Comparison of ENCODE assay signal across 19 cellular contexts in the genomic region with DNA sequence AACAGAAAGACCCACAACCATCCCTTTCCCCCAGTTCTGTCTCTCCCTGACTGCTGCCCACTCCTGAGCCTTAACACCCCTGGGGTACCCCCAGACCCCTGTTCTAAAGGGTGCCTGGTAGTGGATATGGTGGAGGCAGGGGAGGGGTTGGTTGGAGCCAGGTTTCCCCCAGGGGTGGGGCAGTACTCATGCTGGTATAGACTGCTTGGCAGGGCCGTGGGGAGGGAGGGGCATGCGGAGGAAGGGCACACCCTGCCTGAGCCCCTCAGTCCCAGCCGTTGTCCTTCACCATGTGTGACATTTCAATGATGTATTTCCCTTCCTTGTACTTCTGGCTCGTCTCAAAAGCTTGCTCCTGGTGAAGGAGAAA. TPM values are rescaled to one million over a fixed set of nuclear protein-coding genes. Genes with fewer than 3 reads are reported as not detected.
A peak's percentile ranks its signal among the peaks of the same experiment; 100 is the strongest.
DNase-seq lines count a peak whose midpoint lies in the region; ATAC-seq, FAIRE-seq and TF ChIP-seq lines count a peak whose summit lies in the region.
"Had no signal": no experiment of that assay in that cellular context is flagged by ENCODE, and none has a peak within 500 bp of the region (broad histone marks: within the 10 kb centered on the region; RNA-seq: fewer than 3 reads in every experiment).

No MANE protein-coding gene starts in this region.

- peaks cover 75% of the 10 kb centered on the region for H3K4me1 Mint-ChIP-seq in dendritic cell treated with granulocyte-macrophage colony-stimulating factor and Interleukin-4, amounts not matched to agents 40 ng/mL and 50 ng/mL, for 4 days (ENCODE audit: low read depth)

- no peak overlapping the region for H3K27ac ChIP-seq in HCT116 (ENCODE audit: low read depth, low read length)
- no peak overlapping the region for H3K27ac ChIP-seq in iPS-18a (ENCODE audit: low read length)
- H3K27ac ChIP-seq in spleen = peak overlapping the region in 5 of 8 donors; percentile 14 to 57 (median 40)
- no peak overlapping the region for H3K27ac ChIP-seq in small intestine (ENCODE audit: low read depth in 1 of 2, low read length in 1 of 2)
- H3K27ac ChIP-seq: brain microvascular endothelial cell, neutrophil had no signal

- H3K4me3 Mint-ChIP-seq in dendritic cell treated with granulocyte-macrophage colony-stimulating factor and Interleukin-4, amounts not matched to agents 40 ng/mL and 50 ng/mL, for 4 days = no peak overlapping the region
- H3K4me3 Mint-ChIP-seq: activated naive CD4-positive, alpha-beta T cell treated with anti-CD3 and anti-CD28 coated beads, Interleukin-2, amount 10 ng/mL, durations not matched to agents 7 days and 5 days; stimulated activated naive CD8-positive, alpha-beta T cell treated with anti-CD3 and anti-CD28 coated beads, Interleukin-15, amount 100 ng/mL, for 72 hours had no signal

- ATAC-seq in HCT116 (no peak), GM21528 (IDR thresholded peaks at IDR 0.05; ENCODE audit: low FRiP score, unreplicated experiment) (no peak), HG02623 (IDR thresholded peaks at IDR 0.05; ENCODE audit: unreplicated experiment) (no peak)
- ATAC-seq: PC-3 had no signal

- no peaks in the 10 kb centered on the region for H3K9me3 Mint-ChIP-seq in dendritic cell treated with granulocyte-macrophage colony-stimulating factor and Interleukin-4, amounts not matched to agents 40 ng/mL and 50 ng/mL, for 4 days
- H3K9me3 Mint-ChIP-seq: activated naive CD4-positive, alpha-beta T cell treated with anti-CD3 and anti-CD28 coated beads, Interleukin-2, amount 10 ng/mL, durations not matched to agents 7 days and 5 days; stimulated activated naive CD8-positive, alpha-beta T cell treated with anti-CD3 and anti-CD28 coated beads, Interleukin-15, amount 100 ng/mL, for 72 hours had no signal

- peaks cover 0 to 25% of the 10 kb centered on the region in 2 experiments; a peak in 3 of 4 replicates for H3K4me1 ChIP-seq in HCT116 (ENCODE audit: control insufficient read depth in 1 of 2, insufficient read depth in 2 of 2, low read length in 2 of 2)
- H3K4me1 ChIP-seq in iPS-18a (ENCODE audit: control insufficient read depth, low read depth, low read length) = peaks cover 65% of the 10 kb centered on the region
- peaks cover 19 to 76% (median 52%) of the 10 kb centered on the region in 6 donors for H3K4me1 ChIP-seq in spleen
- H3K4me1 ChIP-seq in small intestine (ENCODE audit: control insufficient read depth in 2 of 2, insufficient read depth in 1 of 2, low read depth in 1 of 2, low read length in 1 of 2) = no peaks in the 10 kb centered on the region

- no peaks in the 10 kb centered on the region for H3K9me2 ChIP-seq in HCT116 (ENCODE audit: insufficient read depth)

- peaks cover 6% of the 10 kb centered on the region for H3K36me3 Mint-ChIP-seq in dendritic cell treated with granulocyte-macrophage colony-stimulating factor and Interleukin-4, amounts not matched to agents 40 ng/mL and 50 ng/mL, for 4 days (ENCODE audit: low read depth)
- H3K36me3 Mint-ChIP-seq: activated naive CD4-positive, alpha-beta T cell treated with anti-CD3 and anti-CD28 coated beads, Interleukin-2, amount 10 ng/mL, durations not matched to agents 7 days and 5 days had no signal

- H3K9me3 ChIP-seq in HCT116 (ENCODE audit: control insufficient read depth in 1 of 2, insufficient read depth in 1 of 2, low read depth in 1 of 2, low read length in 2 of 2) (no peaks in the 10 kb centered on the region), iPS-18a (ENCODE audit: control insufficient read depth, low read depth, low read length) (no peaks in the 10 kb centered on the region), spleen (no peaks in the 10 kb centered on the region), small intestine (ENCODE audit: control insufficient read depth, low read depth) (no peaks in the 10 kb centered on the region)
- H3K9me3 ChIP-seq: neutrophil had no signal

- RAD21 ChIA-PET in HCT116 (lab: Charles Lee; ENCODE audit: low non-redundant PET in 1 of 2, low total read pairs in 2 of 2, uncharacterized antibody in 2 of 2, unreplicated experiment in 2 of 2) = no interaction called here

- no peak for TF ChIP-seq CTCF in HCT116 (IDR thresholded peaks at IDR 0.05 in 2 of 3, conservative IDR thresholded peaks at IDR 0.05 in 1 of 3; ENCODE audit: borderline replicate concordance in 1 of 3, insufficient read depth in 1 of 3, low read depth in 2 of 3, low read length in 2 of 3)
- no peak for TF ChIP-seq CTCF in spleen (IDR thresholded peaks at IDR 0.05 in 8 of 11, conservative IDR thresholded peaks at IDR 0.05 in 3 of 11)

- H3K79me2 ChIP-seq in HCT116 (ENCODE audit: insufficient read depth, low read length) = no peaks in the 10 kb centered on the region

- POLR2A ChIA-PET in HCT116 (lab: Charles Lee) = no interaction called here

- DNase-seq in HCT116 (ENCODE audit: low read depth, low spot score) (no peak), spleen (no peak), NCI-H187 (lab: John Stamatoyannopoulos, UW) (no peak), small intestine (no peak)
- DNase-seq: activated CD8-positive, alpha-beta memory T cell treated with anti-CD3 and anti-CD28 coated beads, Interleukin-2, amount 50 U/mL, for 48 hours; activated naive CD4-positive, alpha-beta T cell treated with anti-CD3 and anti-CD28 coated beads, Interleukin-2, amount 10 ng/mL, durations not matched to agents 7 days and 5 days; brain microvascular endothelial cell; NCI-H1694; NCI-H524; PC-3; stimulated activated naive CD8-positive, alpha-beta T cell treated with anti-CD3 and anti-CD28 coated beads, Interleukin-15, amount 100 ng/mL, for 72 hours had no signal

- peaks cover 31% of the 10 kb centered on the region for H3K27me3 Mint-ChIP-seq in dendritic cell treated with granulocyte-macrophage colony-stimulating factor and Interleukin-4, amounts not matched to agents 40 ng/mL and 50 ng/mL, for 4 days

- 1 to 17% (median 9%) methylated on average over 2 to 4 of the region's 4 CpGs for WGBS in spleen, 5 donors
- WGBS in small intestine, 3 donors = 12 to 19% (median 14%) methylated on average over 4 of the region's 4 CpGs

- no peak overlapping the region for H3K4me3 ChIP-seq in HCT116 (replicated peaks in 1 of 2; ENCODE audit: low read depth in 1 of 2, low read length in 2 of 2)
- H3K4me3 ChIP-seq in iPS-18a (ENCODE audit: low read length) = peak overlapping the region; percentile 1
- H3K4me3 ChIP-seq in spleen = no peak overlapping the region
- H3K4me3 ChIP-seq in small intestine (ENCODE audit: low read depth in 1 of 2, low read length in 2 of 2) = no peak overlapping the region
- H3K4me3 ChIP-seq: lung, skin epidermis had no signal

- TF ChIP-seq RAD21 in HCT116 (IDR thresholded peaks at IDR 0.05; ENCODE audit: low read depth) = no peak

- H3K4me2 ChIP-seq in HCT116 (ENCODE audit: low read length) = no peak overlapping the region

- H3K27me3 ChIP-seq in HCT116 (ENCODE audit: insufficient read depth, low read length) (peaks cover 12% of the 10 kb centered on the region; the same call in 1 of the 2 replicates), iPS-18a (ENCODE audit: control insufficient read depth, insufficient read depth, low read length) (peaks cover 7% of the 10 kb centered on the region), spleen (replicated peaks in 1 of 7) (peaks cover 0 to 66% (median 31%) of the 10 kb centered on the region in 7 donors), small intestine (ENCODE audit: control insufficient read depth in 2 of 2, insufficient read depth in 2 of 2, low read length in 2 of 2) (peaks cover 3 to 29% of the 10 kb centered on the region in 2 donors)

- TF ChIP-seq POLR2A in HCT116 (IDR thresholded peaks at IDR 0.05; ENCODE audit: borderline replicate concordance, extremely low read depth, insufficient read depth, insufficient read length) = no peak
- no peak for TF ChIP-seq POLR2A in spleen (IDR thresholded peaks at IDR 0.05)

- CTCF ChIA-PET in HCT116 (lab: Charles Lee) = no interaction called here

- peak overlapping the region; percentile 22 for H2AFZ ChIP-seq in HCT116 (ENCODE audit: low read depth, low read length, poor library complexity, severe bottlenecking)

- intact Hi-C loops in HCT116 (cut with micrococcal nuclease) (loop anchor here (10.0 kb wide), 1 partner anchor 801 kb away; no protein-coding TSS in a partner anchor), spleen (cut with DNase I; ENCODE audit: low total_unique reads) (loop anchor here (10.0 kb wide), 1 partner anchor 301 kb away; no protein-coding TSS in a partner anchor)
- intact Hi-C loops in dendritic cell treated with granulocyte-macrophage colony-stimulating factor and Interleukin-4, amounts not matched to agents 40 ng/mL and 50 ng/mL, for 4 days (cut with micrococcal nuclease) = loop anchor here (2.0 to 10.0 kb wide), 2 partner anchors 149 to 187 kb away; no protein-coding TSS in a partner anchor

- H4K20me1 ChIP-seq in HCT116 (ENCODE audit: insufficient read depth) = no peaks in the 10 kb centered on the region

- BruUV-seq in HCT116 (replicated peaks; lab: Mats Ljungman, UMichigan) = no TSS peak

- H3K36me3 ChIP-seq in HCT116 (ENCODE audit: control insufficient read depth in 1 of 2, insufficient read depth in 2 of 2, low read length in 2 of 2) (no peaks in the 10 kb centered on the region), iPS-18a (ENCODE audit: control insufficient read depth, low read depth, low read length) (peaks cover 16% of the 10 kb centered on the region), spleen (no peaks in the 10 kb centered on the region), small intestine (ENCODE audit: control insufficient read depth in 2 of 2, insufficient read depth in 2 of 2, low read length in 2 of 2) (no peaks in the 10 kb centered on the region)
- H3K36me3 ChIP-seq: brain microvascular endothelial cell, neutrophil had no signal

- FAIRE-seq in small intestine (lab: Jason Lieb, UNC) = no peak
- FAIRE-seq: H54 had no signal

- H3K9ac ChIP-seq in HCT116 (ENCODE audit: low read length) (no peak overlapping the region), iPS-18a (ENCODE audit: low read length) (no peak overlapping the region)

- H3K27ac Mint-ChIP-seq in dendritic cell treated with granulocyte-macrophage colony-stimulating factor and Interleukin-4, amounts not matched to agents 40 ng/mL and 50 ng/mL, for 4 days = peak overlapping the region; percentile 68
- H3K27ac Mint-ChIP-seq: activated naive CD4-positive, alpha-beta T cell treated with anti-CD3 and anti-CD28 coated beads, Interleukin-2, amount 10 ng/mL, durations not matched to agents 7 days and 5 days; stimulated activated naive CD8-positive, alpha-beta T cell treated with anti-CD3 and anti-CD28 coated beads, Interleukin-15, amount 100 ng/mL, for 72 hours had no signal

RNA-seq across cellular contexts. Expression of gene YPEL4, which starts 4.0 kb away (rescaled TPM):
- total RNA-seq in HCT116 (2021; ENCODE audit: unreplicated experiment) = 0.32 TPM
- polyA plus RNA-seq in HCT116 (2012) = 0.52 and 0.83 TPM in 2 replicates
- 1 to 10 TPM in 6 of 7 donors, under 1 TPM in 1; 0.63 to 8.3 (median 2.2) TPM for total RNA-seq in spleen
- polyA plus RNA-seq in spleen = 1 to 10 TPM in 1 of 3 donors, under 1 TPM in 2; 0.77 to 2.4 (median 1.00) TPM
- 1 to 10 TPM in 2 of 3 donors, not detected in 1; 1.4 to 2.2 TPM for polyA plus RNA-seq in small intestine
- total RNA-seq: PC-3 had no signal

RNA-seq across cellular contexts. Expression of gene CLP1, which starts 11.9 kb away (rescaled TPM):
- 17.7 TPM for total RNA-seq in HCT116 (2021; ENCODE audit: unreplicated experiment)
- 13.1 and 13.8 TPM in 2 replicates for polyA plus RNA-seq in HCT116 (2012)
- total RNA-seq in spleen = 10 to 100 TPM; 10.5 to 21.6 (median 14.6) TPM
- 10 to 100 TPM in 1 of 3 donors, 1 to 10 TPM in 2; 8.3 to 12.2 (median 8.4) TPM for polyA plus RNA-seq in spleen
- 10 to 100 TPM; 10.3 to 13.6 (median 12.3) TPM for polyA plus RNA-seq in small intestine

RNA-seq across cellular contexts. Expression of gene ZDHHC5, which starts 22.2 kb away (rescaled TPM):
- total RNA-seq in HCT116 (2021; ENCODE audit: unreplicated experiment) (64.1 TPM), spleen (10 to 100 TPM; 41.5 to 58.0 (median 51.2) TPM)
- 56.8 and 57.1 TPM in 2 replicates for polyA plus RNA-seq in HCT116 (2012)
- polyA plus RNA-seq in spleen (10 to 100 TPM; 14.0 to 16.7 (median 14.2) TPM), small intestine (10 to 100 TPM; 19.5 to 35.2 (median 25.9) TPM)

RNA-seq across cellular contexts. Expression of gene SERPING1, which starts 48.2 kb away (rescaled TPM):
- total RNA-seq in HCT116 (2021; ENCODE audit: unreplicated experiment) (3.4 TPM), spleen (100 to 1,000 TPM; 121 to 364 (median 255) TPM)
- polyA plus RNA-seq in HCT116 (2012) = 4.1 and 4.6 TPM in 2 replicates
- polyA plus RNA-seq in spleen (100 to 1,000 TPM; 104 to 187 (median 161) TPM), small intestine (100 to 1,000 TPM in 1 of 3 donors, 10 to 100 TPM in 1, 1 to 10 TPM in 1; 5.4 to 201 (median 17.6) TPM)
- total RNA-seq: PC-3 had no signal

Comparison
In these comparisons a context has a peak if more than half of its experiments do, and no peak if none do; other contexts are left out.
1. H3K27ac ChIP-seq: peak in spleen (5 of 8); none in HCT116 (single experiment), iPS-18a (single experiment) and small intestine (0 of 2).